Comparison of ENCODE assay signal across 8 cellular contexts in genomic region chr3:179147571-179148445, GRCh38. TPM values are rescaled to one million over a fixed set of nuclear protein-coding genes. Genes with fewer than 3 reads are reported as not detected.
DNase-seq lines count a peak whose midpoint lies in the region; ATAC-seq and TF ChIP-seq lines count a peak whose summit lies in the region.

Gene PIK3CA (plus strand): TSS chr3:179148357. CDS start chr3:179198826, 50,469 bp downstream.

- no peaks in the 10 kb centered on the region for H3K9me3 Mint-ChIP-seq in T-helper 2 cell treated with Interferon-gamma antibody and Interleukin-4, amounts not matched to agents 5 μg/mL and 100 μg/mL, for 36 hours

- peak within 1 kb of the TSS; percentile 95 for H3K27ac Mint-ChIP-seq in T-helper 2 cell treated with Interferon-gamma antibody and Interleukin-4, amounts not matched to agents 5 μg/mL and 100 μg/mL, for 36 hours

- peaks cover 2% of the 10 kb centered on the region for H3K36me3 Mint-ChIP-seq in T-helper 2 cell treated with Interferon-gamma antibody and Interleukin-4, amounts not matched to agents 5 μg/mL and 100 μg/mL, for 36 hours (ENCODE audit: low read depth)

- peaks cover 22% of the 10 kb centered on the region for H3K27me3 Mint-ChIP-seq in T-helper 2 cell treated with Interferon-gamma antibody and Interleukin-4, amounts not matched to agents 5 μg/mL and 100 μg/mL, for 36 hours (ENCODE audit: low read depth)

- no peaks in the 10 kb centered on the region for H3K9me3 ChIP-seq in ascending aorta
- no peaks in the 10 kb centered on the region for H3K9me3 ChIP-seq in hepatocyte (ENCODE audit: low read depth)

- H2AFZ ChIP-seq in hepatocyte, result peak within 1 kb of the TSS; percentile 95

- H3K79me2 ChIP-seq in hepatocyte, result peaks cover 34% of the 10 kb centered on the region

- H3K4me1 ChIP-seq in ascending aorta (peaks cover 0 to 14% of the 10 kb centered on the region in 2 donors), hepatocyte (ENCODE audit: insufficient read depth) (peaks cover 9% of the 10 kb centered on the region)

- H3K27me3 ChIP-seq in ascending aorta (no peaks in the 10 kb centered on the region), hepatocyte (no peaks in the 10 kb centered on the region)

- under 1% methylated on average over 32 of the region's 53 CpGs for WGBS in hepatocyte (ENCODE audit: low lambda C conversion rate, missing lambda C conversion rate)

- no peak for TF ChIP-seq CTCF in ascending aorta (IDR thresholded peaks at IDR 0.05)
- no peak for TF ChIP-seq CTCF in hepatocyte (IDR thresholded peaks at IDR 0.05; ENCODE audit: poor library complexity)

- H3K27ac ChIP-seq in ascending aorta (peak within 1 kb of the TSS; percentile 93 to 99), hepatocyte (peak within 1 kb of the TSS; percentile 98)

- H3K4me3 ChIP-seq in ascending aorta (peak within 1 kb of the TSS; percentile 95 to 97), hepatocyte (peak within 1 kb of the TSS; percentile 70)

- H3K4me3 Mint-ChIP-seq in T-helper 2 cell treated with Interferon-gamma antibody and Interleukin-4, amounts not matched to agents 5 μg/mL and 100 μg/mL, for 36 hours, result peak within 1 kb of the TSS; percentile 99

- peaks cover 17% of the 10 kb centered on the region for H3K4me1 Mint-ChIP-seq in T-helper 2 cell treated with Interferon-gamma antibody and Interleukin-4, amounts not matched to agents 5 μg/mL and 100 μg/mL, for 36 hours (ENCODE audit: low read depth)

- H3K4me2 ChIP-seq in hepatocyte, result peak within 1 kb of the TSS; percentile 87

- intact Hi-C loops in ascending aorta (cut with DNase I), result loop anchor here (1.0 to 10.0 kb wide), 8 partner anchors 33 to 456 kb away; partner anchors contain the start of genes GNB4, MRPL47, NDUFB5 and ZMAT3

- peaks cover 30% of the 10 kb centered on the region for H4K20me1 ChIP-seq in hepatocyte (ENCODE audit: insufficient read depth, poor library complexity, severe bottlenecking)

- ATAC-seq in GM18502 (IDR thresholded peaks at IDR 0.05; ENCODE audit: poor library complexity, unreplicated experiment), result peak; percentile 75
- ATAC-seq in HG02970 (IDR thresholded peaks at IDR 0.05; ENCODE audit: low FRiP score, unreplicated experiment), result peak; percentile 68

- DNase-seq in NCI-H1930 (lab: John Stamatoyannopoulos, UW) (peak; percentile 91 to 97), ascending aorta (ENCODE audit: low spot score in 2 of 2) (peak; percentile 90 to 98), hepatocyte (ENCODE audit: low spot score) (peak; percentile 98), renal cortical epithelial cell (ENCODE audit: low read depth) (peak; percentile 98), cortex of kidney (lab: John Stamatoyannopoulos, UW) (no peak)
- DNase-seq in T-helper 2 cell treated with Interferon-gamma antibody and Interleukin-4, amounts not matched to agents 5 μg/mL and 100 μg/mL, for 36 hours (ENCODE audit: low spot score), result peak; percentile 93

- H3K36me3 ChIP-seq in ascending aorta (no peaks in the 10 kb centered on the region), hepatocyte (replicated peaks; ENCODE audit: insufficient read depth, low read depth) (no peaks in the 10 kb centered on the region)

- no peaks in the 10 kb centered on the region for H3K9me2 ChIP-seq in hepatocyte (replicated peaks; ENCODE audit: insufficient read depth)

RNA-seq across cellular contexts. Expression of gene PIK3CA, which starts in this region (rescaled TPM):
- total RNA-seq in ascending aorta (12.7 TPM), hepatocyte (21.0 and 30.1 TPM in 2 replicates), renal cortical epithelial cell (31.3 and 40.1 TPM in 2 replicates)
- polyA plus RNA-seq in hepatocyte, result 5.9 and 7.9 TPM in 2 replicates
